In genomic region chr12:95473947-95474817, GRCh38 we compare ENCODE assay signal across 8 cellular contexts. TPM values are rescaled to one million over a fixed set of nuclear protein-coding genes. Genes with fewer than 3 reads are reported as not detected.
DNase-seq lines count a peak whose midpoint lies in the region; ATAC-seq and TF ChIP-seq lines count a peak whose summit lies in the region.

Gene METAP2 (plus strand): TSS chr12:95474152. CDS start chr12:95474180, 28 bp downstream.

- H4K8ac ChIP-seq in IMR-90 (ENCODE audit: low read depth in 2 of 2, low read length in 2 of 2): peak within 1 kb of the TSS; percentile 79 to 94

- no peak for TF ChIP-seq CTCF in IMR-90 (conservative IDR thresholded peaks at IDR 0.05; ENCODE audit: low read depth, low read length)

- H3K36me3 ChIP-seq in IMR-90 (ENCODE audit: control insufficient read depth, insufficient read depth, low read length): peaks cover 15% of the 10 kb centered on the region

- CTCF ChIA-PET in IMR-90 (lab: Yijun Ruan, JAX): interaction anchor here (0.9 to 1.4 kb wide), 3 partner anchors 9 to 358 kb away, joined by 3 to 5 read pairs (median 5); no protein-coding TSS in a partner anchor

- H3K27me3 ChIP-seq in IMR-90 (ENCODE audit: control insufficient read depth, insufficient read depth, low read length): no peaks in the 10 kb centered on the region
- no peaks in the 10 kb centered on the region for H3K27me3 ChIP-seq in mononuclear cell (ENCODE audit: insufficient read depth, low read length)

- H3K4me1 ChIP-seq in IMR-90 (ENCODE audit: control insufficient read depth, insufficient read depth, low read length) (no peaks in the 10 kb centered on the region), mononuclear cell (ENCODE audit: insufficient read depth, low read length) (peaks cover 38% of the 10 kb centered on the region)

- H3K4me3 ChIP-seq in IMR-90 (ENCODE audit: insufficient read depth, low read depth, low read length) (peak within 1 kb of the TSS; percentile 84), mononuclear cell (ENCODE audit: low read length) (peak within 1 kb of the TSS; percentile 97)

- intact Hi-C loops in IMR-90 (cut with micrococcal nuclease): loop anchor here (1.0 to 5.0 kb wide), 4 partner anchors 137 to 357 kb away; partner anchors contain the start of genes FGD6 and VEZT

- in situ Hi-C loops in IMR-90 (cut with MboI; ENCODE audit: low sequenced_read_pairs): no loop called here

- peak within 1 kb of the TSS; percentile 83 for H2AK5ac ChIP-seq in IMR-90 (ENCODE audit: low read depth, low read length)

- H4K5ac ChIP-seq in IMR-90 (ENCODE audit: low read depth, low read length): peak within 1 kb of the TSS; percentile 85

- peak within 1 kb of the TSS; percentile 97 for H3K4ac ChIP-seq in IMR-90 (ENCODE audit: low read depth, low read length)

- H2BK15ac ChIP-seq in IMR-90 (ENCODE audit: low read depth, low read length): peak within 1 kb of the TSS; percentile 32; the same call in 1 of the 3 replicates

- peak within 1 kb of the TSS; percentile 87 for H2BK5ac ChIP-seq in IMR-90 (ENCODE audit: low read depth, low read length, poor library complexity, severe bottlenecking)

- H3K9me3 ChIP-seq in IMR-90 (ENCODE audit: control insufficient read depth, insufficient read depth, low read length) (no peaks in the 10 kb centered on the region), mononuclear cell (ENCODE audit: low read depth, low read length) (no peaks in the 10 kb centered on the region)

- ATAC-seq in GM21528 (IDR thresholded peaks at IDR 0.05; ENCODE audit: low FRiP score, unreplicated experiment): peak; percentile 98
- ATAC-seq in IMR-90 (ENCODE audit: low read depth): peak; percentile 98

- TF ChIP-seq POLR2A in IMR-90 (IDR thresholded peaks at IDR 0.05; ENCODE audit: low read depth, low read length): peak; percentile 98

- H4K91ac ChIP-seq in IMR-90 (ENCODE audit: insufficient read depth, low read depth, low read length): peak within 1 kb of the TSS; percentile 88

- TSS peak; percentile 47 for BruUV-seq in IMR-90 (replicated peaks; lab: Mats Ljungman, UMichigan)

- POLR2A ChIA-PET in IMR-90 (lab: Charles Lee; ENCODE audit: unreplicated experiment): interaction anchor here (0.6 to 1.4 kb wide), 5 partner anchors 61 to 231 kb away, joined by 3 to 7 read pairs (median 4); no protein-coding TSS in a partner anchor

- no peak for TF ChIP-seq RAD21 in IMR-90 (IDR thresholded peaks at IDR 0.05; ENCODE audit: low read length)

- H2AK9ac ChIP-seq in IMR-90 (replicated peaks; ENCODE audit: low read depth, low read length, poor library complexity): peak within 1 kb of the TSS; percentile 97

- no peaks in the 10 kb centered on the region for H3K9me1 ChIP-seq in IMR-90 (ENCODE audit: insufficient read depth, low read length)

- DNase-seq in DMS 273 (lab: John Stamatoyannopoulos, UW; ENCODE audit: unreplicated experiment): peak; percentile 96
- DNase-seq in IMR-90: peak; percentile 95
- peak; percentile 97 for DNase-seq in OCI-M1 (lab: John Stamatoyannopoulos, UW)
- DNase-seq in activated T-cell treated with anti-CD3 and anti-CD28 coated beads for 24 hours (ENCODE audit: low read depth): peak; percentile 91
- peak; percentile 91 for DNase-seq in epidermal melanocyte (ENCODE audit: insufficient read length, low spot score)
- peak; percentile 75 to 82 for DNase-seq in stimulated activated CD8-positive, alpha-beta memory T cell treated with anti-CD3 and anti-CD28 coated beads, Interleukin-4, amount 100 ng/mL, for 1 hour (ENCODE audit: low read depth in 2 of 2, low spot score in 1 of 2)

- peaks cover 0 to 18% of the 10 kb centered on the region in 2 experiments; a peak in 3 of 4 replicates for H3K79me1 ChIP-seq in IMR-90 (ENCODE audit: low read depth in 1 of 2, low read length in 2 of 2)

- peaks cover 8% of the 10 kb centered on the region; the same call in 1 of the 2 replicates for H4K20me1 ChIP-seq in IMR-90 (ENCODE audit: insufficient read depth, low read length)

- H3K18ac ChIP-seq in IMR-90 (ENCODE audit: low read depth, low read length): peak within 1 kb of the TSS; percentile 61

- peak within 1 kb of the TSS; percentile 95 for H3K9ac ChIP-seq in IMR-90 (ENCODE audit: low read depth, low read length)

- H3K56ac ChIP-seq in IMR-90 (ENCODE audit: extremely low read depth, insufficient read depth, low read length): peak within 1 kb of the TSS; percentile 96

- dilution Hi-C loops in IMR-90 (cut with HindIII; ENCODE audit: low sequenced_read_pairs, unreplicated experiment): no loop called here

- 0 out of 2 replicates have a peak within 1 kb of the TSS, but pooled peaks have one; percentile 12 for H2BK20ac ChIP-seq in IMR-90 (ENCODE audit: low read depth, low read length)

- H2BK120ac ChIP-seq in IMR-90 (ENCODE audit: low read depth, low read length): peak within 1 kb of the TSS; percentile 60

- peak within 1 kb of the TSS; percentile 98 for H3K23ac ChIP-seq in IMR-90 (ENCODE audit: low read depth, low read length)

- H2AFZ ChIP-seq in IMR-90 (replicated peaks; ENCODE audit: low read length, poor library complexity): peak within 1 kb of the TSS; percentile 94

- 0% methylated on average over 15 of the region's 54 CpGs; no CpG with 5 or more reads in 1 of the 2 experiments for WGBS in IMR-90 (ENCODE audit: extremely low coverage in 2 of 2, insufficient read length in 1 of 2), 2 experiments

- H3K4me2 ChIP-seq in IMR-90 (ENCODE audit: low read depth, low read length): peak within 1 kb of the TSS; percentile 94

- peak within 1 kb of the TSS; percentile 98 for H3K14ac ChIP-seq in IMR-90 (replicated peaks; ENCODE audit: low read depth, low read length)

- H3K27ac ChIP-seq in IMR-90 (ENCODE audit: insufficient read depth, low read length): peak within 1 kb of the TSS; percentile 89

TF ChIP-seq in IMR-90, 13 proteins besides CTCF, POLR2A, EP300 and RAD21:
- TF ChIP-seq MXI1 (IDR thresholded peaks at IDR 0.05; ENCODE audit: borderline replicate concordance, low read depth, low read length): peak; percentile 87
- peak; percentile 47; the same call in 1 of the 2 replicates for TF ChIP-seq MAZ (IDR thresholded peaks at IDR 0.05; ENCODE audit: borderline replicate concordance, low read depth, low read length)
- TF ChIP-seq SMC3 (IDR thresholded peaks at IDR 0.05; ENCODE audit: low read depth, low read length): no peak
- TF ChIP-seq FOS (IDR thresholded peaks at IDR 0.05; ENCODE audit: low read depth, low read length): 0 out of 2 replicates have a peak, but pooled peaks have one; percentile 13

RNA-seq across cellular contexts. Expression of gene METAP2, which starts in this region (rescaled TPM):
- total RNA-seq in IMR-90 (2012; rRNA removed) (72.9 and 108 TPM in 2 replicates), mononuclear cell (52.6 TPM)
- polyA plus RNA-seq in IMR-90 (2012; rRNA removed): 51.7 and 62.5 TPM in 2 replicates
- polyA plus RNA-seq in IMR-90 (2012; cell fraction: cytosol; rRNA removed): 7.0 and 16.0 TPM in 2 replicates
- 2.1 and 22.5 TPM in 2 replicates for polyA plus RNA-seq in IMR-90 (2012; cell fraction: nucleus; rRNA removed; ENCODE audit: low replicate concordance)

Comparison
In these comparisons a context has a peak if more than half of its experiments do, and no peak if none do; other contexts are left out.
1. Peak in every context shown above with its lines: DNase-seq, ATAC-seq, H3K4me3 ChIP-seq and H3K27ac ChIP-seq.